ENCODE assay signal across 8 cellular contexts in genomic region chr10:1048349-1048731, GRCh38. TPM values are rescaled to one million over a fixed set of nuclear protein-coding genes. Genes with fewer than 3 reads are reported as not detected.
DNase-seq lines count a peak whose midpoint lies in the region; TF ChIP-seq lines count a peak whose summit lies in the region.

No MANE protein-coding gene starts in this region.

- peak overlapping the region; percentile 81 for H3K4me3 ChIP-seq in effector memory CD4-positive, alpha-beta T cell (ENCODE audit: insufficient read depth, low read depth, low read length, poor library complexity, severe bottlenecking)
- peak overlapping the region; percentile 82 to 92 for H3K4me3 ChIP-seq in uterus

- TF ChIP-seq CTCF in RWPE1 (conservative IDR thresholded peaks at IDR 0.05; ENCODE audit: low read depth) = no peak
- no peak for TF ChIP-seq CTCF in uterus (IDR thresholded peaks at IDR 0.05)

- CTCF ChIA-PET in RWPE1 (lab: Yijun Ruan, JAX) = no interaction called here

- TF ChIP-seq POLR2A in uterus (IDR thresholded peaks at IDR 0.05) = no peak

- H3K27ac ChIP-seq in RWPE1 (peak overlapping the region; percentile 97), uterus (peak overlapping the region; percentile 99)
- peak overlapping the region; percentile 93 for H3K27ac ChIP-seq in effector memory CD4-positive, alpha-beta T cell (ENCODE audit: insufficient read depth, low read length, poor library complexity, severe bottlenecking)

- intact Hi-C loops in uterus (cut with DNase I; ENCODE audit: low total_unique reads) = no loop called here

- POLR2A ChIA-PET in RWPE1 (lab: Yijun Ruan, JAX; ENCODE audit: low non-redundant PET) = interaction anchor here (0.6 kb wide), 1 partner anchor 168 kb away, joined by 5 read pairs; no protein-coding TSS in a partner anchor

- H3K36me3 ChIP-seq in effector memory CD4-positive, alpha-beta T cell (ENCODE audit: control insufficient read depth, insufficient read depth, low read length) = peaks cover 4% of the 10 kb centered on the region
- no peaks in the 10 kb centered on the region for H3K36me3 ChIP-seq in uterus

- peak; percentile 71 for DNase-seq in stimulated activated CD4-positive, alpha-beta T cell treated with anti-CD3 and anti-CD28 coated beads, Interleukin-2, amount 100 ng/mL, for 4 hours (ENCODE audit: low read depth)
- no peak for DNase-seq in stimulated activated CD4-positive, alpha-beta T cell treated with anti-CD3 and anti-CD28 coated beads, Interleukin-4, amount 100 ng/mL, for 1 hour
- DNase-seq in RWPE1 (ENCODE audit: low spot score) = no peak
- DNase-seq in effector memory CD4-positive, alpha-beta T cell = peak in 2 of 3 donors; percentile 58 to 59
- peak; percentile 33 for DNase-seq in mucosa of gallbladder (ENCODE audit: low spot score)
- DNase-seq in uterus = peak in 1 of 2 donors; percentile 32
- no peak for DNase-seq in EL
- DNase-seq in SK-N-DZ (ENCODE audit: low spot score) = no peak

- H3K27me3 ChIP-seq in effector memory CD4-positive, alpha-beta T cell (replicated peaks; ENCODE audit: control insufficient read depth, insufficient read depth, low read length, poor library complexity, severe bottlenecking) = no peaks in the 10 kb centered on the region
- H3K27me3 ChIP-seq in uterus = no peaks in the 10 kb centered on the region

- H3K4me1 ChIP-seq in effector memory CD4-positive, alpha-beta T cell (ENCODE audit: control insufficient read depth, insufficient read depth, low read length, poor library complexity, severe bottlenecking) = peaks cover 35% of the 10 kb centered on the region
- H3K4me1 ChIP-seq in uterus = peaks cover 0 to 5% of the 10 kb centered on the region in 2 donors

- no peaks in the 10 kb centered on the region for H3K9me3 ChIP-seq in effector memory CD4-positive, alpha-beta T cell (ENCODE audit: control insufficient read depth, low read length)
- no peaks in the 10 kb centered on the region for H3K9me3 ChIP-seq in uterus

RNA-seq across cellular contexts. Expression of gene IDI1, which starts 0.6 kb away (rescaled TPM):
- total RNA-seq in mucosa of gallbladder (111 TPM), uterus (10 to 100 TPM; 10.8 to 64.2 (median 17.9) TPM)
- 249 and 253 TPM in 2 replicates for polyA plus RNA-seq in SK-N-DZ (2014; cell fraction: cytosol; rRNA removed)
- polyA plus RNA-seq in SK-N-DZ (2014; cell fraction: nucleus; rRNA removed) = 208 TPM in 2 replicates

RNA-seq across cellular contexts. Expression of gene WDR37, which starts 7.8 kb away (rescaled TPM):
- total RNA-seq in mucosa of gallbladder (15.5 TPM), uterus (10 to 100 TPM in 2 of 4 donors, 1 to 10 TPM in 2; 1.3 to 21.7 (median 11.2) TPM)
- polyA plus RNA-seq in SK-N-DZ (2014; cell fraction: cytosol; rRNA removed) = 11.5 and 13.5 TPM in 2 replicates
- 11.3 and 13.9 TPM in 2 replicates for polyA plus RNA-seq in SK-N-DZ (2014; cell fraction: nucleus; rRNA removed)

RNA-seq across cellular contexts. Expression of gene IDI2, which starts 22.7 kb away (rescaled TPM):
- total RNA-seq in mucosa of gallbladder = not detected
- not detected for total RNA-seq in uterus
- polyA plus RNA-seq in SK-N-DZ (2014; cell fraction: cytosol; rRNA removed) = not detected in 2 replicates
- not detected in 2 replicates for polyA plus RNA-seq in SK-N-DZ (2014; cell fraction: nucleus; rRNA removed)

Comparison
In these comparisons a context has a peak if more than half of its experiments do, and no peak if none do; other contexts are left out.
1. DNase-seq: peak in stimulated activated CD4-positive, alpha-beta T cell treated with anti-CD3 and anti-CD28 coated beads, Interleukin-2, amount 100 ng/mL, for 4 hours (single experiment), effector memory CD4-positive, alpha-beta T cell (2 of 3) and mucosa of gallbladder (single experiment); none in stimulated activated CD4-positive, alpha-beta T cell treated with anti-CD3 and anti-CD28 coated beads, Interleukin-4, amount 100 ng/mL, for 1 hour (single experiment), RWPE1 (single experiment), EL (single experiment) and SK-N-DZ (single experiment).
2. Peak in every context shown above with its lines, with median percentiles within 50 percentile points of each other: H3K27ac ChIP-seq.